ENCODE assay signal across 18 cellular contexts in the genomic region with DNA sequence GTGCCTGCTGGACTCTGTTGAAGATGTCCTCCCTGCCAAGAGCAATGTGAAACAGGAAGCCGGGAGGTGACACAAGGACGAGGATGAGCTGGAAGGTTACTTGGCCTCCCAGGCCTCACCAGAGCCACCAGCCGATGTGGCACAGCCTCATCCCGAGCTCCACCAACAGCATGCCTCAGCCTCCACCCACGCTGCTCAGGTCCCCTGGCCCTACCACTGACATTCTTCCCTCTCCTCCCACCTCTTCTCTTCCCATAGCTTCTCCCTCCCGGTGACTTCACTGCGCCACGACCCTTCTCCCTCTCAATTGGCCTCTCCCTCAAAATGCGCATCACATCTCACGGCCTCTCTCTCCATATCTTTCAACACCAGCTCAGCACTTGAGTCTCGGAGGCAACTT.
"Had no signal": no experiment of that assay in that cellular context is flagged by ENCODE, and none has a peak within 500 bp of the region (broad histone marks: within the 10 kb centered on the region; RNA-seq: fewer than 3 reads in every experiment).

No MANE protein-coding gene starts in this region.

- DNase-seq: esophagus squamous epithelium; foreskin fibroblast; glutamatergic neuron; immature natural killer cell; mesendoderm; naive thymus-derived CD4-positive, alpha-beta T cell; nephron progenitor cell; retina; sigmoid colon; stimulated activated CD4-positive, alpha-beta T cell treated with anti-CD3 and anti-CD28 coated beads, Interleukin-12 subunit alpha, Interleukin-12 subunit beta, amount 100 ng/mL, for 4 hours; stimulated activated naive CD4-positive, alpha-beta T cell treated with Interleukin-2 at 50 U/mL for 16 hours; trophoblast cell; uterus had no signal

- H3K27ac Mint-ChIP-seq: dendritic cell treated with granulocyte-macrophage colony-stimulating factor and Interleukin-4, amounts not matched to agents 40 ng/mL and 50 ng/mL, for 4 days; immature natural killer cell; naive thymus-derived CD4-positive, alpha-beta T cell; nephron progenitor cell had no signal

- H3K4me3 Mint-ChIP-seq: dendritic cell treated with granulocyte-macrophage colony-stimulating factor and Interleukin-4, amounts not matched to agents 40 ng/mL and 50 ng/mL, for 4 days; immature natural killer cell; naive thymus-derived CD4-positive, alpha-beta T cell; nephron progenitor cell had no signal

- H3K4me1 Mint-ChIP-seq: immature natural killer cell had no signal

- H3K27me3 ChIP-seq: gastroesophageal sphincter, sigmoid colon, uterus had no signal

- H3K27ac ChIP-seq: esophagus squamous epithelium, gastroesophageal sphincter, parathyroid adenoma, prostate gland, sigmoid colon, skin epidermis, uterus had no signal

- H3K27me3 Mint-ChIP-seq: dendritic cell treated with granulocyte-macrophage colony-stimulating factor and Interleukin-4, amounts not matched to agents 40 ng/mL and 50 ng/mL, for 4 days had no signal

- H3K4me3 ChIP-seq: esophagus squamous epithelium, gastroesophageal sphincter, prostate gland, sigmoid colon, skin epidermis, uterus had no signal

- H3K4me1 ChIP-seq: gastroesophageal sphincter, parathyroid adenoma, prostate gland, sigmoid colon, uterus had no signal

- H3K9me3 ChIP-seq: gastroesophageal sphincter, prostate gland, sigmoid colon, uterus had no signal

- H3K9me3 Mint-ChIP-seq: dendritic cell treated with granulocyte-macrophage colony-stimulating factor and Interleukin-4, amounts not matched to agents 40 ng/mL and 50 ng/mL, for 4 days; immature natural killer cell had no signal

- ATAC-seq: gastroesophageal sphincter; naive thymus-derived CD4-positive, alpha-beta T cell had no signal
